ENCODE assay signal across 15 cellular contexts in genomic region chr1:216617081-216617480, GRCh38.
"Had no signal": no experiment of that assay in that cellular context is flagged by ENCODE, and none has a peak within 500 bp of the region (broad histone marks: within the 10 kb centered on the region; RNA-seq: fewer than 3 reads in every experiment).

No MANE protein-coding gene starts in this region.

- H3K27ac ChIP-seq: pancreas, skin epidermis, transverse colon, vagina had no signal

- H3K4me1 ChIP-seq: pancreas, transverse colon, vagina had no signal

- H3K36me3 Mint-ChIP-seq: naive thymus-derived CD8-positive, alpha-beta T cell had no signal

- H3K27me3 ChIP-seq: pancreas, transverse colon, vagina had no signal

- H3K27ac Mint-ChIP-seq: activated CD4-positive, alpha-beta memory T cell treated with anti-CD3 and anti-CD28 coated beads, Interleukin-2, amount 10 ng/mL, durations not matched to agents 7 days and 5 days; activated T-cell treated with anti-CD3 and anti-CD28 coated beads, Interleukin-2, amount 50 U/mL, for 24 hours; naive thymus-derived CD8-positive, alpha-beta T cell had no signal

- H3K4me1 Mint-ChIP-seq: activated CD4-positive, alpha-beta memory T cell treated with anti-CD3 and anti-CD28 coated beads, Interleukin-2, amount 10 ng/mL, durations not matched to agents 7 days and 5 days; naive thymus-derived CD8-positive, alpha-beta T cell had no signal

- DNase-seq: activated CD4-positive, alpha-beta memory T cell treated with anti-CD3 and anti-CD28 coated beads, Interleukin-2, amount 10 ng/mL, durations not matched to agents 7 days and 5 days; activated CD4-positive, alpha-beta T cell treated with anti-CD3 and anti-CD28 coated beads for 4 hours; activated naive CD4-positive, alpha-beta T cell treated with anti-CD3 and anti-CD28 coated beads, Interleukin-2, amount 50 U/mL, for 16 hours; activated T-cell treated with anti-CD3 and anti-CD28 coated beads, Interleukin-2, amount 50 U/mL, for 24 hours; left colon; mucosa of descending colon; naive thymus-derived CD8-positive, alpha-beta T cell; pancreas; stimulated activated CD4-positive, alpha-beta T cell treated with anti-CD3 and anti-CD28 coated beads, Interleukin-4, amount 100 ng/mL, for 4 hours; stimulated activated CD8-positive, alpha-beta memory T cell treated with anti-CD3 and anti-CD28 coated beads, Interleukin-4, amount 100 ng/mL, for 48 hours; stimulated activated naive CD4-positive, alpha-beta T cell treated with Interleukin-2 at 50 U/mL for 16 hours; substantia nigra; transverse colon had no signal

- H3K4me3 Mint-ChIP-seq: activated CD4-positive, alpha-beta memory T cell treated with anti-CD3 and anti-CD28 coated beads, Interleukin-2, amount 10 ng/mL, durations not matched to agents 7 days and 5 days; activated T-cell treated with anti-CD3 and anti-CD28 coated beads, Interleukin-2, amount 50 U/mL, for 24 hours; naive thymus-derived CD8-positive, alpha-beta T cell had no signal

- H3K4me3 ChIP-seq: mucosa of descending colon, pancreas, skin epidermis, transverse colon, vagina had no signal

- H3K27me3 Mint-ChIP-seq: activated CD4-positive, alpha-beta memory T cell treated with anti-CD3 and anti-CD28 coated beads, Interleukin-2, amount 10 ng/mL, durations not matched to agents 7 days and 5 days; activated T-cell treated with anti-CD3 and anti-CD28 coated beads, Interleukin-2, amount 50 U/mL, for 24 hours; naive thymus-derived CD8-positive, alpha-beta T cell had no signal

- H3K36me3 ChIP-seq: pancreas, transverse colon, vagina had no signal

- H3K9me3 ChIP-seq: mucosa of descending colon, pancreas, transverse colon, vagina had no signal

- ATAC-seq: left colon; mucosa of descending colon; naive thymus-derived CD8-positive, alpha-beta T cell; pancreas had no signal
